Comparison of ENCODE assay signal across 1 cellular context in the genomic region with DNA sequence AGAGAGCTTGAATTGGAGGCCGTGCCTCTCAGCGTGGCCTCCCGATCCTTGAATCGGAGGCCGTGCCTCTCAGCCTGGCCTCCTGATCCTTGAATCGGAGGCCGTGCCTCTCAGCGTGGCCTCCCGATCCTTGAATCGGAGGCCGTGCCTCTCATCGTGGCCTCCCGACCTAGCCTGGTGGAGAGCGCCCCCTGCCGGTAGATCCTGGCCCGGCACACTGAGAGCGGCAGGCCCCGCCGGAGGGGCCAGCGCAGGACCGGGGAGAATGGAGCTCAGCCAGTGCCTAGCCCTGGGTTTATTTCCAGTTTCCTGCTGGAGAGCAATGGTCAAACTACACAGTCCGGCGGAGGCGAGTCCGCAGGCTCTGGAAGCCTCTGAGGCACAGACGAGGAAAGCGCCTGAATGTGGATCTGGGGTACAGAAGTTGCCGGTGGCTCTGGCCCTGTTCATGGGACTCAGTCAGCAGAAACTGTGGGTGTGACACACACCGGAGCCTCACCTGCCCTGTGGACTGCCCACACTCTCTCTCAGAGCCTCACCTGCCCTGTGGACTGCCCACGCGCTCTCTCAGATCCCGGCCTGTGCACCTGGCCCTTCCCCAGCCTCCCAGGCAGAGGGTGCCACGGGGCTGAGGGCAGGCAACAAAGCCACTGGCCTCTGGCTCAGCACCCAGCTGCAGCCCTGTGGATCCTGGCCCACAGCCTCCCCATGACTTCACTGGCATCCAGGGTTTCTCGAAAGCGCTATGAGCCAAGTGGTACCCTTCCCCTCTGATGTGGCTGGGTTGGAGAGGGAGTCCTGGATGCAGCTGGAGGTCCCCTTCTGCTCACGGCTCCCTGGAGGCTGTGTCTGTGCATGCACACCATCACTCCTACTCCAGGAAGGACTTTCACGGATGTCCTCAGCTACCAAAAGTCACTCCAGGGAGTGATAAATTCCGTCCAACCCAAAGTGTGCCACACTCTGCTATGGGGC.
A peak's percentile ranks its signal among the peaks of the same experiment; 100 is the strongest.
TF ChIP-seq lines count a peak whose summit lies in the region.

No MANE protein-coding gene starts in this region.

TF ChIP-seq in K562, 482 proteins besides CTCF, POLR2A, EP300 and RAD21 (continues in another document):
- 0 out of 2 replicates have a peak, but pooled peaks have one; percentile 15 for TF ChIP-seq PPARD (CRISPR knock-in tag; IDR thresholded peaks at IDR 0.05)
- TF ChIP-seq HDAC1 (IDR thresholded peaks at IDR 0.05) = peak in 1 of 2 experiments; percentile 26; a peak in 1 of 4 replicates
- peak in 1 of 2 experiments; percentile 76; a peak in 2 of 4 replicates for TF ChIP-seq KDM1A (IDR thresholded peaks at IDR 0.05)
- TF ChIP-seq ADNP (tag; IDR thresholded peaks at IDR 0.05) = 0 out of 2 replicates have a peak, but pooled peaks have one; percentile 54
- TF ChIP-seq TAL1 (IDR thresholded peaks at IDR 0.05) = no peak
- TF ChIP-seq SMARCA5 (IDR thresholded peaks at IDR 0.05) = peak; percentile 96
- peak; percentile 51 for TF ChIP-seq SMC3 (conservative IDR thresholded peaks at IDR 0.05; ENCODE audit: insufficient read depth, low read depth, low read length)
- TF ChIP-seq, protein P1, sequence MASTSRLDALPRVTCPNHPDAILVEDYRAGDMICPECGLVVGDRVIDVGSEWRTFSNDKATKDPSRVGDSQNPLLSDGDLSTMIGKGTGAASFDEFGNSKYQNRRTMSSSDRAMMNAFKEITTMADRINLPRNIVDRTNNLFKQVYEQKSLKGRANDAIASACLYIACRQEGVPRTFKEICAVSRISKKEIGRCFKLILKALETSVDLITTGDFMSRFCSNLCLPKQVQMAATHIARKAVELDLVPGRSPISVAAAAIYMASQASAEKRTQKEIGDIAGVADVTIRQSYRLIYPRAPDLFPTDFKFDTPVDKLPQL (IDR thresholded peaks at IDR 0.05; ENCODE audit: extremely low read depth, insufficient read length) = no peak
- TF ChIP-seq, protein P2, sequence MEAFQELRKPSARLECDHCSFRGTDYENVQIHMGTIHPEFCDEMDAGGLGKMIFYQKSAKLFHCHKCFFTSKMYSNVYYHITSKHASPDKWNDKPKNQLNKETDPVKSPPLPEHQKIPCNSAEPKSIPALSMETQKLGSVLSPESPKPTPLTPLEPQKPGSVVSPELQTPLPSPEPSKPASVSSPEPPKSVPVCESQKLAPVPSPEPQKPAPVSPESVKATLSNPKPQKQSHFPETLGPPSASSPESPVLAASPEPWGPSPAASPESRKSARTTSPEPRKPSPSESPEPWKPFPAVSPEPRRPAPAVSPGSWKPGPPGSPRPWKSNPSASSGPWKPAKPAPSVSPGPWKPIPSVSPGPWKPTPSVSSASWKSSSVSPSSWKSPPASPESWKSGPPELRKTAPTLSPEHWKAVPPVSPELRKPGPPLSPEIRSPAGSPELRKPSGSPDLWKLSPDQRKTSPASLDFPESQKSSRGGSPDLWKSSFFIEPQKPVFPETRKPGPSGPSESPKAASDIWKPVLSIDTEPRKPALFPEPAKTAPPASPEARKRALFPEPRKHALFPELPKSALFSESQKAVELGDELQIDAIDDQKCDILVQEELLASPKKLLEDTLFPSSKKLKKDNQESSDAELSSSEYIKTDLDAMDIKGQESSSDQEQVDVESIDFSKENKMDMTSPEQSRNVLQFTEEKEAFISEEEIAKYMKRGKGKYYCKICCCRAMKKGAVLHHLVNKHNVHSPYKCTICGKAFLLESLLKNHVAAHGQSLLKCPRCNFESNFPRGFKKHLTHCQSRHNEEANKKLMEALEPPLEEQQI (IDR thresholded peaks at IDR 0.05) = peak; percentile 99
- peak; percentile 58 for TF ChIP-seq CXXC5 (CRISPR knock-in tag; IDR thresholded peaks at IDR 0.05)
- no peak for TF ChIP-seq SMARCA4 (IDR thresholded peaks at IDR 0.05)
- no peak for TF ChIP-seq CAMTA2 (CRISPR knock-in tag; conservative IDR thresholded peaks at IDR 0.05)
- no peak for TF ChIP-seq ARID1B (IDR thresholded peaks at IDR 0.05)
- peak in 1 of 2 experiments; percentile 94; a peak in 2 of 3 replicates for TF ChIP-seq CBX3 (IDR thresholded peaks at IDR 0.05; ENCODE audit: borderline replicate concordance in 1 of 2, low read length in 2 of 2)
- peak; percentile 22 for TF ChIP-seq HMGN3 (IDR thresholded peaks at IDR 0.05; ENCODE audit: borderline replicate concordance, extremely low read depth, insufficient read length, low read depth, low read length)
- TF ChIP-seq, protein P3, sequence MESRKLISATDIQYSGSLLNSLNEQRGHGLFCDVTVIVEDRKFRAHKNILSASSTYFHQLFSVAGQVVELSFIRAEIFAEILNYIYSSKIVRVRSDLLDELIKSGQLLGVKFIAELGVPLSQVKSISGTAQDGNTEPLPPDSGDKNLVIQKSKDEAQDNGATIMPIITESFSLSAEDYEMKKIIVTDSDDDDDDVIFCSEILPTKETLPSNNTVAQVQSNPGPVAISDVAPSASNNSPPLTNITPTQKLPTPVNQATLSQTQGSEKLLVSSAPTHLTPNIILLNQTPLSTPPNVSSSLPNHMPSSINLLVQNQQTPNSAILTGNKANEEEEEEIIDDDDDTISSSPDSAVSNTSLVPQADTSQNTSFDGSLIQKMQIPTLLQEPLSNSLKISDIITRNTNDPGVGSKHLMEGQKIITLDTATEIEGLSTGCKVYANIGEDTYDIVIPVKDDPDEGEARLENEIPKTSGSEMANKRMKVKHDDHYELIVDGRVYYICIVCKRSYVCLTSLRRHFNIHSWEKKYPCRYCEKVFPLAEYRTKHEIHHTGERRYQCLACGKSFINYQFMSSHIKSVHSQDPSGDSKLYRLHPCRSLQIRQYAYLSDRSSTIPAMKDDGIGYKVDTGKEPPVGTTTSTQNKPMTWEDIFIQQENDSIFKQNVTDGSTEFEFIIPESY (CRISPR knock-in tag; IDR thresholded peaks at IDR 0.05) = peak; percentile 28; the same call in 1 of the 2 replicates
- no peak for TF ChIP-seq TAF9B (IDR thresholded peaks at IDR 0.05; ENCODE audit: partially characterized antibody)
- TF ChIP-seq HNRNPK (IDR thresholded peaks at IDR 0.05; ENCODE audit: low read depth, low read length, poor library complexity, severe bottlenecking) = no peak
- TF ChIP-seq PYGO2 (tag; IDR thresholded peaks at IDR 0.05) = no peak
- peak; percentile 53; the same call in 1 of the 2 replicates for TF ChIP-seq MEF2D (tag; conservative IDR thresholded peaks at IDR 0.05; ENCODE audit: low read depth)
- peak; percentile 51 to 56; a peak in 1 of 4 replicates for TF ChIP-seq MAZ (CRISPR knock-in tag; conservative IDR thresholded peaks at IDR 0.05 in 1 of 2, IDR thresholded peaks at IDR 0.05 in 1 of 2)
- TF ChIP-seq, protein P4, sequence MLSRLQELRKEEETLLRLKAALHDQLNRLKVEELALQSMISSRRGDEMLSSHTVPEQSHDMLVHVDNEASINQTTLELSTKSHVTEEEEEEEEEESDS (CRISPR knock-in tag; IDR thresholded peaks at IDR 0.05) = no peak
- no peak for TF ChIP-seq GTF2E2 (tag; IDR thresholded peaks at IDR 0.05)
- TF ChIP-seq PTBP1 (IDR thresholded peaks at IDR 0.05; ENCODE audit: low read depth, low read length) = 0 out of 2 replicates have a peak, but pooled peaks have one; percentile 78
- TF ChIP-seq JUN (IDR thresholded peaks at IDR 0.05; ENCODE audit: borderline replicate concordance, low read depth, low read length) = no peak
- no peak for TF ChIP-seq JUN (CRISPR knock-in tag; IDR thresholded peaks at IDR 0.05; ENCODE audit: borderline replicate concordance)
- TF ChIP-seq STAG1 (CRISPR knock-in tag; IDR thresholded peaks at IDR 0.05; ENCODE audit: borderline replicate concordance) = 0 out of 2 replicates have a peak, but pooled peaks have one; percentile 52
- peak; percentile 48; the same call in 1 of the 2 replicates for TF ChIP-seq RB1 (IDR thresholded peaks at IDR 0.05; ENCODE audit: low read depth)
- 0 out of 2 replicates have a peak, but pooled peaks have one; percentile 12 for TF ChIP-seq ZNF707 (CRISPR knock-in tag; conservative IDR thresholded peaks at IDR 0.05)
- TF ChIP-seq, protein P5, sequence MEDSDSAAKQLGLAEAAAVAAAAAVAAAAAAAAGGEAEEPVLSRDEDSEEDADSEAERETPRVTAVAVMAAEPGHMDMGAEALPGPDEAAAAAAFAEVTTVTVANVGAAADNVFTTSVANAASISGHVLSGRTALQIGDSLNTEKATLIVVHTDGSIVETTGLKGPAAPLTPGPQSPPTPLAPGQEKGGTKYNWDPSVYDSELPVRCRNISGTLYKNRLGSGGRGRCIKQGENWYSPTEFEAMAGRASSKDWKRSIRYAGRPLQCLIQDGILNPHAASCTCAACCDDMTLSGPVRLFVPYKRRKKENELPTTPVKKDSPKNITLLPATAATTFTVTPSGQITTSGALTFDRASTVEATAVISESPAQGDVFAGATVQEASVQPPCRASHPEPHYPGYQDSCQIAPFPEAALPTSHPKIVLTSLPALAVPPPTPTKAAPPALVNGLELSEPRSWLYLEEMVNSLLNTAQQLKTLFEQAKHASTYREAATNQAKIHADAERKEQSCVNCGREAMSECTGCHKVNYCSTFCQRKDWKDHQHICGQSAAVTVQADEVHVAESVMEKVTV (CRISPR knock-in tag; IDR thresholded peaks at IDR 0.05) = peak; percentile 59
- TF ChIP-seq ARID2 (IDR thresholded peaks at IDR 0.05) = 0 out of 2 replicates have a peak, but pooled peaks have one; percentile 50
- TF ChIP-seq, protein P6, sequence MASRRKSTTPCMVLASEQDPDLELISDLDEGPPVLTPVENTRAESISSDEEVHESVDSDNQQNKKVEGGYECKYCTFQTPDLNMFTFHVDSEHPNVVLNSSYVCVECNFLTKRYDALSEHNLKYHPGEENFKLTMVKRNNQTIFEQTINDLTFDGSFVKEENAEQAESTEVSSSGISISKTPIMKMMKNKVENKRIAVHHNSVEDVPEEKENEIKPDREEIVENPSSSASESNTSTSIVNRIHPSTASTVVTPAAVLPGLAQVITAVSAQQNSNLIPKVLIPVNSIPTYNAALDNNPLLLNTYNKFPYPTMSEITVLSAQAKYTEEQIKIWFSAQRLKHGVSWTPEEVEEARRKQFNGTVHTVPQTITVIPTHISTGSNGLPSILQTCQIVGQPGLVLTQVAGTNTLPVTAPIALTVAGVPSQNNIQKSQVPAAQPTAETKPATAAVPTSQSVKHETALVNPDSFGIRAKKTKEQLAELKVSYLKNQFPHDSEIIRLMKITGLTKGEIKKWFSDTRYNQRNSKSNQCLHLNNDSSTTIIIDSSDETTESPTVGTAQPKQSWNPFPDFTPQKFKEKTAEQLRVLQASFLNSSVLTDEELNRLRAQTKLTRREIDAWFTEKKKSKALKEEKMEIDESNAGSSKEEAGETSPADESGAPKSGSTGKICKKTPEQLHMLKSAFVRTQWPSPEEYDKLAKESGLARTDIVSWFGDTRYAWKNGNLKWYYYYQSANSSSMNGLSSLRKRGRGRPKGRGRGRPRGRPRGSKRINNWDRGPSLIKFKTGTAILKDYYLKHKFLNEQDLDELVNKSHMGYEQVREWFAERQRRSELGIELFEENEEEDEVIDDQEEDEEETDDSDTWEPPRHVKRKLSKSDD (conservative IDR thresholded peaks at IDR 0.05; ENCODE audit: low read length) = no peak
- TF ChIP-seq, protein P7, sequence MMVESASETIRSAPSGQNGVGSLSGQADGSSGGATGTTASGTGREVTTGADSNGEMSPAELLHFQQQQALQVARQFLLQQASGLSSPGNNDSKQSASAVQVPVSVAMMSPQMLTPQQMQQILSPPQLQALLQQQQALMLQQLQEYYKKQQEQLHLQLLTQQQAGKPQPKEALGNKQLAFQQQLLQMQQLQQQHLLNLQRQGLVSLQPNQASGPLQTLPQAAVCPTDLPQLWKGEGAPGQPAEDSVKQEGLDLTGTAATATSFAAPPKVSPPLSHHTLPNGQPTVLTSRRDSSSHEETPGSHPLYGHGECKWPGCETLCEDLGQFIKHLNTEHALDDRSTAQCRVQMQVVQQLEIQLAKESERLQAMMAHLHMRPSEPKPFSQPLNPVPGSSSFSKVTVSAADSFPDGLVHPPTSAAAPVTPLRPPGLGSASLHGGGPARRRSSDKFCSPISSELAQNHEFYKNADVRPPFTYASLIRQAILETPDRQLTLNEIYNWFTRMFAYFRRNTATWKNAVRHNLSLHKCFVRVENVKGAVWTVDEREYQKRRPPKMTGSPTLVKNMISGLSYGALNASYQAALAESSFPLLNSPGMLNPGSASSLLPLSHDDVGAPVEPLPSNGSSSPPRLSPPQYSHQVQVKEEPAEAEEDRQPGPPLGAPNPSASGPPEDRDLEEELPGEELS (CRISPR knock-in tag; IDR thresholded peaks at IDR 0.05; ENCODE audit: borderline replicate concordance) = no peak
- TF ChIP-seq, protein P8, sequence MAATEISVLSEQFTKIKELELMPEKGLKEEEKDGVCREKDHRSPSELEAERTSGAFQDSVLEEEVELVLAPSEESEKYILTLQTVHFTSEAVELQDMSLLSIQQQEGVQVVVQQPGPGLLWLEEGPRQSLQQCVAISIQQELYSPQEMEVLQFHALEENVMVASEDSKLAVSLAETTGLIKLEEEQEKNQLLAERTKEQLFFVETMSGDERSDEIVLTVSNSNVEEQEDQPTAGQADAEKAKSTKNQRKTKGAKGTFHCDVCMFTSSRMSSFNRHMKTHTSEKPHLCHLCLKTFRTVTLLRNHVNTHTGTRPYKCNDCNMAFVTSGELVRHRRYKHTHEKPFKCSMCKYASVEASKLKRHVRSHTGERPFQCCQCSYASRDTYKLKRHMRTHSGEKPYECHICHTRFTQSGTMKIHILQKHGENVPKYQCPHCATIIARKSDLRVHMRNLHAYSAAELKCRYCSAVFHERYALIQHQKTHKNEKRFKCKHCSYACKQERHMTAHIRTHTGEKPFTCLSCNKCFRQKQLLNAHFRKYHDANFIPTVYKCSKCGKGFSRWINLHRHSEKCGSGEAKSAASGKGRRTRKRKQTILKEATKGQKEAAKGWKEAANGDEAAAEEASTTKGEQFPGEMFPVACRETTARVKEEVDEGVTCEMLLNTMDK (IDR thresholded peaks at IDR 0.05; ENCODE audit: borderline replicate concordance, insufficient read depth, low read depth, low read length, poor library complexity, severe bottlenecking) = peak; percentile 39
- peak; percentile 82 for TF ChIP-seq MTA3 (IDR thresholded peaks at IDR 0.05; ENCODE audit: borderline replicate concordance)
- no peak for TF ChIP-seq SAFB (IDR thresholded peaks at IDR 0.05; ENCODE audit: borderline replicate concordance, low read depth, low read length)
- TF ChIP-seq, protein P9, sequence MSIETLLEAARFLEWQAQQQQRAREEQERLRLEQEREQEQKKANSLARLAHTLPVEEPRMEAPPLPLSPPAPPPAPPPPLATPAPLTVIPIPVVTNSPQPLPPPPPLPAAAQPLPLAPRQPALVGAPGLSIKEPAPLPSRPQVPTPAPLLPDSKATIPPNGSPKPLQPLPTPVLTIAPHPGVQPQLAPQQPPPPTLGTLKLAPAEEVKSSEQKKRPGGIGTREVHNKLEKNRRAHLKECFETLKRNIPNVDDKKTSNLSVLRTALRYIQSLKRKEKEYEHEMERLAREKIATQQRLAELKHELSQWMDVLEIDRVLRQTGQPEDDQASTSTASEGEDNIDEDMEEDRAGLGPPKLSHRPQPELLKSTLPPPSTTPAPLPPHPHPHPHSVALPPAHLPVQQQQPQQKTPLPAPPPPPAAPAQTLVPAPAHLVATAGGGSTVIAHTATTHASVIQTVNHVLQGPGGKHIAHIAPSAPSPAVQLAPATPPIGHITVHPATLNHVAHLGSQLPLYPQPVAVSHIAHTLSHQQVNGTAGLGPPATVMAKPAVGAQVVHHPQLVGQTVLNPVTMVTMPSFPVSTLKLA (conservative IDR thresholded peaks at IDR 0.05) = no peak
- no peak for TF ChIP-seq BDP1 (IDR thresholded peaks at IDR 0.05; ENCODE audit: insufficient read depth, insufficient read length)
- no peak for TF ChIP-seq ZNF175 (CRISPR knock-in tag; IDR thresholded peaks at IDR 0.05; ENCODE audit: low read depth)
- no peak for TF ChIP-seq ZBTB17 (CRISPR knock-in tag; IDR thresholded peaks at IDR 0.05)
